Comparison of ENCODE assay signal across 9 cellular contexts in genomic region chr2:106147665-106148064, GRCh38. TPM values are rescaled to one million over a fixed set of nuclear protein-coding genes. Genes with fewer than 3 reads are reported as not detected.
A peak's percentile ranks its signal among the peaks of the same experiment; 100 is the strongest.
DNase-seq lines count a peak whose midpoint lies in the region; ATAC-seq and TF ChIP-seq lines count a peak whose summit lies in the region.
"Had no signal": no experiment of that assay in that cellular context is flagged by ENCODE, and none has a peak within 500 bp of the region (broad histone marks: within the 10 kb centered on the region; RNA-seq: fewer than 3 reads in every experiment).

No MANE protein-coding gene starts in this region.

- peaks cover 73% of the 10 kb centered on the region for H3K4me1 ChIP-seq in CD4-positive, CD25-positive, alpha-beta regulatory T cell (ENCODE audit: control insufficient read depth, insufficient read depth, low read length, poor library complexity, severe bottlenecking)

- no peaks in the 10 kb centered on the region for H3K27me3 ChIP-seq in CD4-positive, CD25-positive, alpha-beta regulatory T cell (ENCODE audit: control insufficient read depth, insufficient read depth, low read length)

- no peaks in the 10 kb centered on the region for H3K27me3 Mint-ChIP-seq in CD4-positive, CD25-positive, alpha-beta regulatory T cell
- no peaks in the 10 kb centered on the region for H3K27me3 Mint-ChIP-seq in IgD-negative memory B cell
- H3K27me3 Mint-ChIP-seq in central memory CD8-positive, alpha-beta T cell: no peaks in the 10 kb centered on the region

- H3K4me3 ChIP-seq in CD4-positive, CD25-positive, alpha-beta regulatory T cell (ENCODE audit: low read depth, low read length): peak overlapping the region; percentile 72

- peak overlapping the region; percentile 79 to 96 (median 95) for H3K27ac Mint-ChIP-seq in CD4-positive, CD25-positive, alpha-beta regulatory T cell
- H3K27ac Mint-ChIP-seq in IgD-negative memory B cell: peak overlapping the region in 2 of 3 donors; percentile 21 to 34
- peak overlapping the region; percentile 91 for H3K27ac Mint-ChIP-seq in central memory CD8-positive, alpha-beta T cell (ENCODE audit: low read depth)

- H3K36me3 ChIP-seq in CD4-positive, CD25-positive, alpha-beta regulatory T cell (ENCODE audit: control insufficient read depth, insufficient read depth, low read length): peaks cover 54% of the 10 kb centered on the region

- H3K36me3 Mint-ChIP-seq in CD4-positive, CD25-positive, alpha-beta regulatory T cell: peaks cover 76% of the 10 kb centered on the region
- H3K36me3 Mint-ChIP-seq in IgD-negative memory B cell: peaks cover 32% of the 10 kb centered on the region
- peaks cover 27% of the 10 kb centered on the region for H3K36me3 Mint-ChIP-seq in central memory CD8-positive, alpha-beta T cell (ENCODE audit: insufficient read depth)

- ATAC-seq in CD4-positive, CD25-positive, alpha-beta regulatory T cell (ENCODE audit: low read depth in 2 of 2): peak; percentile 60 to 64
- peak; percentile 68 for ATAC-seq in GM19452 (IDR thresholded peaks at IDR 0.05; ENCODE audit: unreplicated experiment)
- no peak for ATAC-seq in central memory CD8-positive, alpha-beta T cell (replicated peaks; ENCODE audit: extremely low read depth, poor library complexity, severe bottlenecking)
- ATAC-seq in HG03439 (IDR thresholded peaks at IDR 0.05; ENCODE audit: unreplicated experiment): no peak
- ATAC-seq in GM21576 (IDR thresholded peaks at IDR 0.05; ENCODE audit: unreplicated experiment): no peak

- peak overlapping the region; percentile 56 to 82 (median 65) for H3K4me3 Mint-ChIP-seq in CD4-positive, CD25-positive, alpha-beta regulatory T cell
- peak overlapping the region in 2 of 4 donors; percentile 10 to 73 for H3K4me3 Mint-ChIP-seq in IgD-negative memory B cell
- H3K4me3 Mint-ChIP-seq in central memory CD8-positive, alpha-beta T cell: peak overlapping the region; percentile 38

- CTCF ChIA-PET in RWPE1 (lab: Yijun Ruan, JAX): no interaction called here

- DNase-seq in CD4-positive, CD25-positive, alpha-beta regulatory T cell: peak in 2 of 3 donors; percentile 42 to 69
- DNase-seq in central memory CD8-positive, alpha-beta T cell (ENCODE audit: low spot score in 2 of 2): no peak
- DNase-seq in RWPE1 (ENCODE audit: low spot score): no peak
- DNase-seq in stimulated activated CD4-positive, alpha-beta T cell treated with anti-CD3 and anti-CD28 coated beads, Interleukin-4, amount 100 ng/mL, for 1 hour: no peak
- DNase-seq: NCI-H2029 treated with DMSO at 0.1 percent for 48 hours had no signal

- POLR2A ChIA-PET in RWPE1 (lab: Yijun Ruan, JAX; ENCODE audit: low non-redundant PET): no interaction called here

- H3K4me1 Mint-ChIP-seq in CD4-positive, CD25-positive, alpha-beta regulatory T cell: peaks cover 40 to 97% (median 69%) of the 10 kb centered on the region in 4 donors
- H3K4me1 Mint-ChIP-seq in IgD-negative memory B cell: peaks cover 12 to 23% (median 23%) of the 10 kb centered on the region in 3 donors
- H3K4me1 Mint-ChIP-seq in central memory CD8-positive, alpha-beta T cell: peaks cover 53% of the 10 kb centered on the region

- peaks cover 0 to 2% of the 10 kb centered on the region in 2 experiments for H3K9me3 ChIP-seq in CD4-positive, CD25-positive, alpha-beta regulatory T cell (ENCODE audit: control insufficient read depth in 2 of 2, low read length in 2 of 2)

- peaks cover 0 to 5% (median under 1%) of the 10 kb centered on the region in 7 donors for H3K9me3 Mint-ChIP-seq in CD4-positive, CD25-positive, alpha-beta regulatory T cell
- H3K9me3 Mint-ChIP-seq in IgD-negative memory B cell: peaks cover 0 to 2% (median under 1%) of the 10 kb centered on the region in 3 donors
- peaks cover under 1% of the 10 kb centered on the region for H3K9me3 Mint-ChIP-seq in central memory CD8-positive, alpha-beta T cell

- no peak for TF ChIP-seq CTCF in RWPE1 (conservative IDR thresholded peaks at IDR 0.05; ENCODE audit: low read depth)

- peak overlapping the region; percentile 91 for H3K27ac ChIP-seq in CD4-positive, CD25-positive, alpha-beta regulatory T cell (ENCODE audit: insufficient read depth, low read length, poor library complexity, severe bottlenecking)
- no peak overlapping the region for H3K27ac ChIP-seq in RWPE1

RNA-seq across cellular contexts. Expression of gene UXS1, which starts 46.4 kb away (rescaled TPM):
- 162 TPM for total RNA-seq in CD4-positive, CD25-positive, alpha-beta regulatory T cell
- polyA plus RNA-seq in CD4-positive, CD25-positive, alpha-beta regulatory T cell: 100 to 1,000 TPM in 3 of 4 donors, 10 to 100 TPM in 1; 83.3 to 125 (median 110) TPM
- polyA plus RNA-seq in IgD-negative memory B cell: 19.7 TPM

Comparison
In these comparisons a context has a peak if more than half of its experiments do, and no peak if none do; other contexts are left out.
1. ATAC-seq: peak in CD4-positive, CD25-positive, alpha-beta regulatory T cell (2 of 2) and GM19452 (single experiment); none in central memory CD8-positive, alpha-beta T cell (single experiment), HG03439 (single experiment) and GM21576 (single experiment).
2. DNase-seq: peak in CD4-positive, CD25-positive, alpha-beta regulatory T cell (2 of 3); none in central memory CD8-positive, alpha-beta T cell (0 of 2), RWPE1 (single experiment) and stimulated activated CD4-positive, alpha-beta T cell treated with anti-CD3 and anti-CD28 coated beads, Interleukin-4, amount 100 ng/mL, for 1 hour (single experiment).
3. H3K27ac Mint-ChIP-seq: peak in every context shown above with its lines; median percentile 95 in CD4-positive, CD25-positive, alpha-beta regulatory T cell; 91 in central memory CD8-positive, alpha-beta T cell; 28 in IgD-negative memory B cell.